In the genomic region with DNA sequence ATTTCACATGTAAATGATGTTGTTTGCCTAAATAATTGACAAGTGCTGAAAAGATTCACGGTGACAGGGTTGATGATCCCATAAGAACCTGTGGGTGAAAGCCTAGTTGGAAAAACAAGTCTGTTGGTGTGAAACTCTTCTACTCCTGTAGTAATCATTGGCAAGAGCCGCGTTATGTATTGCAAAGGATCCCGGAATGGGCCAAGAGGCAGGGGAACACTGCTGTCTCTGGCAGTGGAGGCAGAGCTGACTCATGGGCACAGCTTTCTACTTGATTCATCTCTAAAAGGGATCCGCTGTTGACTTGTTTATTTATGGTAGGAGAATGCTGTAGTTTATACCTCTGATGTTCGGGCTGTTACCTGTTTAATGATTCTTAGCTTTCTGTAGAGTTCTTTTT, we compare ENCODE assay signal across 26 cellular contexts.
"Had no signal": no experiment of that assay in that cellular context is flagged by ENCODE, and none has a peak within 500 bp of the region (broad histone marks: within the 10 kb centered on the region; RNA-seq: fewer than 3 reads in every experiment).

No MANE protein-coding gene starts in this region.

- H3K27ac Mint-ChIP-seq: activated naive CD4-positive, alpha-beta T cell treated with anti-CD3 and anti-CD28 coated beads, Interleukin-2, amount 10 ng/mL, durations not matched to agents 7 days and 5 days; activated naive CD8-positive, alpha-beta T cell treated with anti-CD3 and anti-CD28 coated beads, Interleukin-2, amount 10 ng/mL, durations not matched to agents 7 days and 5 days; natural killer cell treated with Interleukin-12 subunit alpha and Interleukin-12 subunit beta and Interleukin-15 and Interleukin-18, amount 100 ng/mL, for 72 hours; progenitor cell of endocrine pancreas; stimulated activated naive B cell treated with anti-CD40 and anti-IgM and Interleukin-4, amounts not matched to agents 10 μg/mL and 1 μg/mL and 100 μg/mL, for 72 hours had no signal

- H3K27me3 ChIP-seq: foreskin keratinocyte, heart right ventricle, left lung, transverse colon had no signal

- H3K4me3 Mint-ChIP-seq: activated naive CD4-positive, alpha-beta T cell treated with anti-CD3 and anti-CD28 coated beads, Interleukin-2, amount 10 ng/mL, durations not matched to agents 7 days and 5 days; activated naive CD8-positive, alpha-beta T cell treated with anti-CD3 and anti-CD28 coated beads, Interleukin-2, amount 10 ng/mL, durations not matched to agents 7 days and 5 days; effector memory CD8-positive, alpha-beta T cell; natural killer cell treated with Interleukin-12 subunit alpha and Interleukin-12 subunit beta and Interleukin-15 and Interleukin-18, amount 100 ng/mL, for 72 hours; stimulated activated naive B cell treated with anti-CD40 and anti-IgM and Interleukin-4, amounts not matched to agents 10 μg/mL and 1 μg/mL and 100 μg/mL, for 72 hours had no signal

- H3K27ac ChIP-seq: foreskin keratinocyte, heart right ventricle, left lung, lower lobe of right lung, transverse colon, WERI-Rb-1 had no signal

- H3K9me3 ChIP-seq: heart right ventricle, left lung, lower lobe of right lung, mucosa of descending colon, transverse colon had no signal

- DNase-seq: activated CD4-positive, alpha-beta T cell treated with anti-CD3 and anti-CD28 coated beads for 48 hours; activated CD4-positive, alpha-beta T cell treated with anti-CD3 and anti-CD28 coated beads, Interleukin-2, amount 50 U/mL, for 48 hours; activated CD8-positive, alpha-beta memory T cell treated with anti-CD3 and anti-CD28 coated beads for 24 hours; activated effector memory CD4-positive, alpha-beta T cell treated with anti-CD3 and anti-CD28 coated beads, Interleukin-2, amount 50 U/mL, for 16 hours; activated naive CD4-positive, alpha-beta T cell treated with anti-CD3 and anti-CD28 coated beads, Interleukin-2, amount 10 ng/mL, durations not matched to agents 7 days and 5 days; activated naive CD8-positive, alpha-beta T cell treated with anti-CD3 and anti-CD28 coated beads, Interleukin-2, amount 10 ng/mL, durations not matched to agents 7 days and 5 days; amniotic stem cell; caudate nucleus; cortex of kidney; effector memory CD8-positive, alpha-beta T cell; foreskin keratinocyte; heart right ventricle; left lung; lower lobe of right lung; mesendoderm; mucosa of descending colon; retina; small intestine; stimulated activated CD4-positive, alpha-beta T cell treated with anti-CD3 and anti-CD28 coated beads, Interleukin-1b, Interleukin-23, amount 100 ng/mL, for 48 hours; stimulated activated CD4-positive, alpha-beta T cell treated with anti-CD3 and anti-CD28 coated beads, Interleukin-4, amount 100 ng/mL, for 4 hours; stimulated activated naive B cell treated with anti-CD40 and anti-IgM and Interleukin-4, amounts not matched to agents 10 μg/mL and 1 μg/mL and 100 μg/mL, for 72 hours; T-helper 9 cell; transverse colon; WERI-Rb-1 had no signal

- H3K4me3 ChIP-seq: heart right ventricle, left lung, lower lobe of right lung, mucosa of descending colon, transverse colon had no signal

- H3K9me3 Mint-ChIP-seq: activated naive CD4-positive, alpha-beta T cell treated with anti-CD3 and anti-CD28 coated beads, Interleukin-2, amount 10 ng/mL, durations not matched to agents 7 days and 5 days; activated naive CD8-positive, alpha-beta T cell treated with anti-CD3 and anti-CD28 coated beads, Interleukin-2, amount 10 ng/mL, durations not matched to agents 7 days and 5 days; effector memory CD8-positive, alpha-beta T cell; natural killer cell treated with Interleukin-12 subunit alpha and Interleukin-12 subunit beta and Interleukin-15 and Interleukin-18, amount 100 ng/mL, for 72 hours; stimulated activated naive B cell treated with anti-CD40 and anti-IgM and Interleukin-4, amounts not matched to agents 10 μg/mL and 1 μg/mL and 100 μg/mL, for 72 hours had no signal

- H3K27me3 Mint-ChIP-seq: activated naive CD4-positive, alpha-beta T cell treated with anti-CD3 and anti-CD28 coated beads, Interleukin-2, amount 10 ng/mL, durations not matched to agents 7 days and 5 days; activated naive CD8-positive, alpha-beta T cell treated with anti-CD3 and anti-CD28 coated beads, Interleukin-2, amount 10 ng/mL, durations not matched to agents 7 days and 5 days; effector memory CD8-positive, alpha-beta T cell; natural killer cell treated with Interleukin-12 subunit alpha and Interleukin-12 subunit beta and Interleukin-15 and Interleukin-18, amount 100 ng/mL, for 72 hours; progenitor cell of endocrine pancreas; stimulated activated naive B cell treated with anti-CD40 and anti-IgM and Interleukin-4, amounts not matched to agents 10 μg/mL and 1 μg/mL and 100 μg/mL, for 72 hours had no signal

- H3K4me1 ChIP-seq: foreskin keratinocyte had no signal
